18 cellular contexts compared by ENCODE assay signal in the genomic region with DNA sequence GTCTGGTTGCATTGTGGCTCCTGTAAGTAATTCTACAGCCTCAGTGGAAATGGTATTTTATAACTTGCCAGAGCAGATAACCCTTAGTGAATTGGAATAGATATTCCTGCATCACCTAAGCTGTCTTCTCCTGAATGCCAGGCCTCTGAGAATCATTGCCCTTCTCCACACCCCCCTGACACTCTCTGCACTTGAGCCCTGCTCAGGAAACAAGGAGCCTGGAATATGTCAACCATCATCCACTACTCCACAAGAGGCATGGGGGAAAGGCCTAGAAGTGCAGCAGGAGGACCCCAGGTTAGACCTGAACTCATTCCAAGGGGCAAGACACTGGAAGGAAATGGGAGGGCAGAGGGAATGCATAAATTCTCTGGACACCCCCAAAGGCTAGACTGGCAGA.
A peak's percentile ranks its signal among the peaks of the same experiment; 100 is the strongest.
DNase-seq lines count a peak whose midpoint lies in the region; ATAC-seq and TF ChIP-seq lines count a peak whose summit lies in the region.
"Had no signal": no experiment of that assay in that cellular context is flagged by ENCODE, and none has a peak within 500 bp of the region (broad histone marks: within the 10 kb centered on the region; RNA-seq: fewer than 3 reads in every experiment).

No MANE protein-coding gene starts in this region.

- intact Hi-C loops in spleen (cut with DNase I; ENCODE audit: low total_unique reads) = no loop called here

- H3K27me3 Mint-ChIP-seq in activated T-cell treated with anti-CD3 and anti-CD28 coated beads, Interleukin-2, amount 50 U/mL, for 4 hours (ENCODE audit: low read depth) = peaks cover 5% of the 10 kb centered on the region

- no peak overlapping the region for H3K4me3 Mint-ChIP-seq in activated T-cell treated with anti-CD3 and anti-CD28 coated beads, Interleukin-2, amount 50 U/mL, for 4 hours
- H3K4me3 Mint-ChIP-seq: B cell; CD4-positive, CD25-positive, alpha-beta regulatory T cell; CD8-positive, alpha-beta memory T cell; IgD-negative memory B cell had no signal

- H3K9ac ChIP-seq in smooth muscle cell (ENCODE audit: low read depth) = no peak overlapping the region
- H3K9ac ChIP-seq: GM23248 had no signal

- H3K9me3 Mint-ChIP-seq in activated T-cell treated with anti-CD3 and anti-CD28 coated beads, Interleukin-2, amount 50 U/mL, for 4 hours = no peaks in the 10 kb centered on the region
- H3K9me3 Mint-ChIP-seq: CD4-positive, CD25-positive, alpha-beta regulatory T cell; CD8-positive, alpha-beta memory T cell; IgD-negative memory B cell had no signal

- H3K9me3 ChIP-seq in spleen = no peaks in the 10 kb centered on the region
- H3K9me3 ChIP-seq in smooth muscle cell (replicated peaks; ENCODE audit: low read depth) = no peaks in the 10 kb centered on the region

- no peak for TF ChIP-seq POLR2A in spleen (IDR thresholded peaks at IDR 0.05)

- no peak for TF ChIP-seq CTCF in spleen (IDR thresholded peaks at IDR 0.05 in 8 of 11, conservative IDR thresholded peaks at IDR 0.05 in 3 of 11)
- no peak for TF ChIP-seq CTCF in smooth muscle cell (IDR thresholded peaks at IDR 0.05; ENCODE audit: borderline replicate concordance, insufficient read depth, poor library complexity, severe bottlenecking)

- H3K4me2 ChIP-seq in smooth muscle cell = no peak overlapping the region

- H3K4me1 Mint-ChIP-seq in activated T-cell treated with anti-CD3 and anti-CD28 coated beads, Interleukin-2, amount 50 U/mL, for 4 hours (ENCODE audit: low read depth) = no peaks in the 10 kb centered on the region
- H3K4me1 Mint-ChIP-seq: B cell; CD4-positive, CD25-positive, alpha-beta regulatory T cell; CD8-positive, alpha-beta memory T cell; IgD-negative memory B cell had no signal

- H3F3A ChIP-seq in smooth muscle cell (ENCODE audit: low read depth) = no peaks in the 10 kb centered on the region

- H4K20me1 ChIP-seq in smooth muscle cell (ENCODE audit: low read depth) = no peaks in the 10 kb centered on the region

- H3K36me3 Mint-ChIP-seq in activated T-cell treated with anti-CD3 and anti-CD28 coated beads, Interleukin-2, amount 50 U/mL, for 4 hours (ENCODE audit: insufficient read depth) = no peaks in the 10 kb centered on the region
- H3K36me3 Mint-ChIP-seq: CD4-positive, CD25-positive, alpha-beta regulatory T cell; CD8-positive, alpha-beta memory T cell; IgD-negative memory B cell had no signal

- ATAC-seq in activated T-cell treated with anti-CD3 and anti-CD28 coated beads, Interleukin-2, amount 50 U/mL, for 4 hours = no peak
- no peak for ATAC-seq in HG02938 (IDR thresholded peaks at IDR 0.05; ENCODE audit: unreplicated experiment)
- ATAC-seq: GM12878, HepG2 had no signal

- H2AFZ ChIP-seq in smooth muscle cell (ENCODE audit: low read depth) = no peak overlapping the region
- H2AFZ ChIP-seq: GM23248 had no signal

- H3K4me3 ChIP-seq in spleen (no peak overlapping the region), smooth muscle cell (no peak overlapping the region)
- H3K4me3 ChIP-seq: GM12878, GM23248 had no signal

- no peaks in the 10 kb centered on the region for H3K79me2 ChIP-seq in smooth muscle cell (ENCODE audit: low read depth)

- H3K27ac ChIP-seq in cingulate gyrus (ENCODE audit: low read depth, low read length) = peak overlapping the region; percentile 81
- no peak overlapping the region for H3K27ac ChIP-seq in spleen
- H3K27ac ChIP-seq in smooth muscle cell (ENCODE audit: low read depth) = no peak overlapping the region
- H3K27ac ChIP-seq: GM23248 had no signal

- H3K27me3 ChIP-seq in spleen (replicated peaks in 1 of 7) = peaks cover 0 to 10% (median 0%) of the 10 kb centered on the region in 7 donors
- peaks cover 23% of the 10 kb centered on the region for H3K27me3 ChIP-seq in smooth muscle cell (ENCODE audit: low read depth)

- DNase-seq in SK-N-DZ (ENCODE audit: low spot score) (peak; percentile 34), spleen (peak; percentile 17), smooth muscle cell (lab: John Stamatoyannopoulos, UW; ENCODE audit: unreplicated experiment) (no peak)
- no peak for DNase-seq in activated T-cell treated with anti-CD3 and anti-CD28 coated beads, Interleukin-2, amount 50 U/mL, for 4 hours
- DNase-seq: CD4-positive, CD25-positive, alpha-beta regulatory T cell; CD8-positive, alpha-beta memory T cell; COR-L47; DMS 273 treated with DMSO at 0.1 percent for 48 hours; DND-41; EL; GM23248; HCEC 1CT had no signal

- no peaks in the 10 kb centered on the region for H3K4me1 ChIP-seq in spleen
- no peaks in the 10 kb centered on the region for H3K4me1 ChIP-seq in smooth muscle cell (ENCODE audit: low read depth)

- H3K36me3 ChIP-seq in spleen (no peaks in the 10 kb centered on the region), smooth muscle cell (ENCODE audit: low read depth) (no peaks in the 10 kb centered on the region)

Comparison
In these comparisons a context has a peak if more than half of its experiments do, and no peak if none do; other contexts are left out.
1. DNase-seq: peak in SK-N-DZ (single experiment) and spleen (single experiment); none in activated T-cell treated with anti-CD3 and anti-CD28 coated beads, Interleukin-2, amount 50 U/mL, for 4 hours (single experiment) and smooth muscle cell (single experiment).